Comparison of ENCODE assay signal across 23 cellular contexts in the genomic region with DNA sequence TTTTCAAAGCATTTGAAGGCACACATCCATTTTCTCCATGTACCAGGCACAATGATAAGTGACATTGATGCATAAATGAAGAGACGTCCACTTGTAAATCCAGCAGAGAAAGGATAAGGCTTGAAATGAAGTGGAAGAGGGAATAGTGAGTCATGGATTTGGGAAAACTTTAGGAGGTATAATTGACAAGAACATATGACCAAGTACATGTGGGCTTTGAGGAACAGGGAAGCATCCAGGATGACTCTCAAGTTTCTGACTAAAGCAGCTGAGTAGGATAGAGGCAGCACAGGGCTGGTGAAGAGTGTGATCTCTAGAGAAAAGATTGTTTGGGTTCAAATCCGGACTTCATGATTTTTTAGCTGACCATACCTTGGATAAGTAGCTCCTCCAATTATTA. TPM values are rescaled to one million over a fixed set of nuclear protein-coding genes. Genes with fewer than 3 reads are reported as not detected.
"Had no signal": no experiment of that assay in that cellular context is flagged by ENCODE, and none has a peak within 500 bp of the region (broad histone marks: within the 10 kb centered on the region; RNA-seq: fewer than 3 reads in every experiment).

No MANE protein-coding gene starts in this region.

- H3K9me3 ChIP-seq: MG63 had no signal

- H3K4me3 ChIP-seq: MG63 had no signal

- H3K27me3 ChIP-seq: MG63 had no signal

- H3K36me3 ChIP-seq: MG63 had no signal

- DNase-seq: KBM-7, MG63, NCI-H1092, NCI-H1105 treated with DMSO at 0.1 percent for 48 hours, NCI-H1417 treated with DMSO at 0.1 percent for 48 hours, NCI-H146, NCI-H1694 treated with DMSO at 0.1 percent for 48 hours, NCI-H1930, NCI-H2081 treated with DMSO at 0.1 percent for 48 hours, NCI-H2171, NCI-H226, NCI-H446, NCI-H510A, NCI-H524 treated with DMSO at 0.1 percent for 48 hours, NCI-H69, NCI-H774, PC-3, SHP77 had no signal

- H3K27ac ChIP-seq: RWPE1 had no signal

- ATAC-seq: Panc1, PC-3, SK-N-SH treated with all-trans-retinoic acid at 6 μM for 48 hours had no signal

RNA-seq across cellular contexts. Expression of a gene that starts 43.6 kb away (rescaled TPM):
- total RNA-seq: HT-29, OCI-LY7 had no signal
